In the genomic region with DNA sequence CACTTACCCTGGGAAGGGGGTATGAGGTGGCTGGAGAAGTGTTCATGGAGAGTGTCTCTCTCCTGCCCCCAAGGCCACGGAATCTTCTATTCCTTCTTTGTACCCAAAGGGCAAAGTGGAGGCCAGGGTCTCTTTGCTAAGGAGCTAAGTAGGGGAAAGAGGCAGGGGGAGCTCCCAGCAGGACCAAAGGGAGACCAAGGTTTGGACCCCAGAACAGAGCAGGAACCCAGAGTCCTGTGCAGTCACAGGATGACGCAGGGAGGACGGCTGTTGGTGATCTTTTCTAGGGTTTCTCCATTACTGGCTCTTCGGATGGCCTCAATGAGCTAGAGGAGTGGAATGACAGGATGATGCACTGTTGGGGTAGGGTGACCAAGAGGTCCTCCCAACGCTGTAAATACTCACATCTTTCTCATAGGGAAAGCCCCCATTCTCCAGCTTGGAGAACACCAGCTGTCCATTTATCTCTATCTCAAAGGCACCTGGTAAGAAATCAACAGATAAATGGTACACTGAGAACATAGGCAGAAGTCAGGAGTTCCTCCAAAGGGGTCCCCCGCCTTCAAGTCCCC, we compare ENCODE assay signal across 9 cellular contexts. TPM values are rescaled to one million over a fixed set of nuclear protein-coding genes. Genes with fewer than 3 reads are reported as not detected.
DNase-seq lines count a peak whose midpoint lies in the region; ATAC-seq and TF ChIP-seq lines count a peak whose summit lies in the region.
"Had no signal": no experiment of that assay in that cellular context is flagged by ENCODE, and none has a peak within 500 bp of the region (broad histone marks: within the 10 kb centered on the region; RNA-seq: fewer than 3 reads in every experiment).

No MANE protein-coding gene starts in this region.

- ATAC-seq in HG02623 (IDR thresholded peaks at IDR 0.05; ENCODE audit: unreplicated experiment) = no peak

- DNase-seq in EL (peak; percentile 33), RWPE1 (ENCODE audit: low spot score) (no peak), esophagus squamous epithelium (lab: John Stamatoyannopoulos, UW) (no peak), occipital lobe (lab: John Stamatoyannopoulos, UW) (no peak), NCI-H1092 (lab: John Stamatoyannopoulos, UW) (no peak)
- DNase-seq in central memory CD4-positive, alpha-beta T cell = no peak

- TF ChIP-seq CTCF in RWPE1 (conservative IDR thresholded peaks at IDR 0.05; ENCODE audit: low read depth) = no peak
- no peak for TF ChIP-seq CTCF in esophagus squamous epithelium (IDR thresholded peaks at IDR 0.05)

- peak overlapping the region; percentile 81 for H3K9ac ChIP-seq in rectal smooth muscle tissue (ENCODE audit: low read length)

- H3K9me3 ChIP-seq in esophagus squamous epithelium = no peaks in the 10 kb centered on the region

- CTCF ChIA-PET in RWPE1 (lab: Yijun Ruan, JAX) = interaction anchor here (0.6 to 1.9 kb wide), 12 partner anchors 10 to 123 kb away, joined by 3 to 11 read pairs (median 4); partner anchors contain the start of genes ERBB2 and PNMT

- peaks cover 11 to 51% (median 24%) of the 10 kb centered on the region in 3 donors for H3K36me3 ChIP-seq in esophagus squamous epithelium
- peaks cover 22% of the 10 kb centered on the region for H3K36me3 ChIP-seq in rectal smooth muscle tissue (ENCODE audit: control insufficient read depth, insufficient read depth, low read length)

- intact Hi-C loops in esophagus squamous epithelium (cut with DNase I) = no loop called here

- peak in 1 of 4 donors; percentile 7 for TF ChIP-seq POLR2A in esophagus squamous epithelium (IDR thresholded peaks at IDR 0.05)

- 71 to 85% methylated on average over 4 to 5 of the region's 6 CpGs for WGBS in esophagus squamous epithelium, 2 donors

- H3K4me1 ChIP-seq in esophagus squamous epithelium (peaks cover 11 to 35% (median 15%) of the 10 kb centered on the region in 3 donors), rectal smooth muscle tissue (ENCODE audit: control insufficient read depth, insufficient read depth, low read length) (peaks cover 5% of the 10 kb centered on the region)

- POLR2A ChIA-PET in RWPE1 (lab: Yijun Ruan, JAX; ENCODE audit: low non-redundant PET) = interaction anchor here (0.7 to 1.4 kb wide), 3 partner anchors 10 to 167 kb away, joined by 3 to 7 read pairs (median 6); no protein-coding TSS in a partner anchor

- H3K4me3 ChIP-seq in esophagus squamous epithelium (peak overlapping the region; percentile 63 to 95 (median 70)), rectal smooth muscle tissue (ENCODE audit: low read length) (peak overlapping the region; percentile 83)

- H3K27me3 ChIP-seq in esophagus squamous epithelium (no peaks in the 10 kb centered on the region), rectal smooth muscle tissue (ENCODE audit: control insufficient read depth, insufficient read depth, low read length) (no peaks in the 10 kb centered on the region)

- H3K27ac ChIP-seq in RWPE1 = peak overlapping the region; percentile 74; the same call in 1 of the 2 replicates
- H3K27ac ChIP-seq in esophagus squamous epithelium = peak overlapping the region; percentile 91 to 96 (median 93)
- no peak overlapping the region for H3K27ac ChIP-seq in rectal smooth muscle tissue (ENCODE audit: low read depth, low read length)

RNA-seq across cellular contexts. Expression of gene MIEN1, which starts 1.0 kb away (rescaled TPM):
- total RNA-seq in esophagus squamous epithelium = 10 to 100 TPM; 44.4 to 55.2 (median 53.2) TPM
- 10.1 TPM for total RNA-seq in occipital lobe

RNA-seq across cellular contexts. Expression of gene GRB7, which starts 8.4 kb away (rescaled TPM):
- total RNA-seq in esophagus squamous epithelium = 10 to 100 TPM; 25.1 to 62.1 (median 55.9) TPM
- total RNA-seq in occipital lobe = not detected
- total RNA-seq: activated CD8-positive, alpha-beta memory T cell treated with anti-CD3 and anti-CD28 coated beads for 36 hours had no signal

RNA-seq across cellular contexts. Expression of gene ERBB2, which starts 29.5 kb away (rescaled TPM):
- total RNA-seq in esophagus squamous epithelium (100 to 1,000 TPM in 1 of 4 donors, 10 to 100 TPM in 3; 75.2 to 170 (median 86.5) TPM), occipital lobe (10.1 TPM)

RNA-seq across cellular contexts. Expression of gene PGAP3, which starts 41.5 kb away (rescaled TPM):
- total RNA-seq in esophagus squamous epithelium = 10 to 100 TPM; 10.7 to 34.2 (median 19.2) TPM
- total RNA-seq in occipital lobe = 8.9 TPM

Comparison
In these comparisons a context has a peak if more than half of its experiments do, and no peak if none do; other contexts are left out.
1. RNA of gene GRB7, which starts 8.4 kb away (total RNA-seq): 25.1 to 62.1 TPM in esophagus squamous epithelium; not detected in occipital lobe (single experiment); every median in the first group is over 10 times any median in the second.